In the genomic region with DNA sequence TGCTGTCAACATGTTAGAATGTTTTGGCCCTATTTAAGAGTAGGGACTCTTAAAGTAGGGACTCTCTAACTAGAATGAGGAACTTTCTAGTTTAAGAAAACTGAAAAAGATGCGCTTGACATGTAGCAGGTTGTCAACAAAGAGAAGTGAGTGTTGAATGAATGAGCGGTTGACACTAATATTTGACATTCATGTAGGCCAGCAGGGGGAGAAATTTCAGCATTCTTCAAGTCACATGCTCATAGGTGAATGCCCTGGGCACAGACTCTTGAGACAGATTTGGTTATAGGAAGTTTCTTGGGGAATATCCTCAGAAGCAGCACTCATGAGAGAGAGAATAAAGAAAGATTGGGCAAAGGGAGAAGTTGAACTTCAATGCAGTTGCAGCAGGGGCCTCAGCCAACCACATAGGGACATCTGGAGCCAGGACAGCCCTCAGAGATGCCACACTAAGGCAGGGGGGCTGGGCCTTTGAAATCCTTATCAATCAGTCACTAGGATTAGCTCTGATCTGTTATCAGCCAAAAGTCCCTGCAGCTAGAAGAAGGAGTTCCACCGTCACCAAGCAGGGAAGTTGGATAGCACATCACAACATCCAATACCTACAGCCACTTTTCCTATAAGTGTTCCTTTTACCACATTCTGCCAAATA, we compare ENCODE assay signal across 10 cellular contexts.
DNase-seq lines count a peak whose midpoint lies in the region; ATAC-seq and TF ChIP-seq lines count a peak whose summit lies in the region.
"Had no signal": no experiment of that assay in that cellular context is flagged by ENCODE, and none has a peak within 500 bp of the region (broad histone marks: within the 10 kb centered on the region; RNA-seq: fewer than 3 reads in every experiment).

No MANE protein-coding gene starts in this region.

- H3K27ac ChIP-seq in mammary epithelial cell (ENCODE audit: insufficient read depth, low read depth, low read length), result no peak overlapping the region
- H3K27ac ChIP-seq: epithelial cell of prostate had no signal

- DNase-seq in DMS53 treated with DMSO at 0.1 percent for 48 hours (lab: John Stamatoyannopoulos, UW; ENCODE audit: unreplicated experiment) (peak; percentile 44), mammary epithelial cell (peak; percentile 2), NCI-H1436 (lab: John Stamatoyannopoulos, UW) (no peak), SK-N-DZ (ENCODE audit: low spot score) (no peak)
- DNase-seq in activated CD4-positive, alpha-beta T cell treated with anti-CD3 and anti-CD28 coated beads, Interleukin-2, amount 10 ng/mL, durations not matched to agents 24 days and 14 days, result no peak
- DNase-seq in activated T-cell treated with anti-CD3 and anti-CD28 coated beads, Interleukin-2, amount 50 U/mL, for 72 hours, result no peak
- DNase-seq: stimulated activated naive CD4-positive, alpha-beta T cell treated with Interleukin-2 at 50 U/mL for 16 hours had no signal

- H3K9me3 ChIP-seq in mammary epithelial cell (replicated peaks; ENCODE audit: insufficient read depth, low read length), result peaks cover 3% of the 10 kb centered on the region

- H3K27ac Mint-ChIP-seq in activated CD4-positive, alpha-beta T cell treated with anti-CD3 and anti-CD28 coated beads, Interleukin-2, amount 10 ng/mL, durations not matched to agents 24 days and 14 days, result no peak overlapping the region
- no peak overlapping the region for H3K27ac Mint-ChIP-seq in activated T-cell treated with anti-CD3 and anti-CD28 coated beads, Interleukin-2, amount 50 U/mL, for 72 hours

- H3K9ac ChIP-seq in mammary epithelial cell (ENCODE audit: insufficient read depth, low read length), result no peak overlapping the region

- TF ChIP-seq CTCF in mammary epithelial cell (conservative IDR thresholded peaks at IDR 0.05 in 1 of 2, IDR thresholded peaks at IDR 0.05 in 1 of 2; ENCODE audit: extremely low read depth in 1 of 2, insufficient read depth in 1 of 2, low read depth in 1 of 2, low read length in 2 of 2), result no peak

- in situ Hi-C loops in mammary epithelial cell (cut with MboI; ENCODE audit: low sequenced_read_pairs in 2 of 2), result no loop called here

- 34% methylated on average over 3 of the region's 3 CpGs for WGBS in mammary epithelial cell (ENCODE audit: low coverage, missing lambda C conversion rate)

- no peaks in the 10 kb centered on the region for H3K79me2 ChIP-seq in mammary epithelial cell (ENCODE audit: insufficient read depth, low read length)

- BruUV-seq in mammary epithelial cell (replicated peaks; lab: Mats Ljungman, UMichigan), result no TSS peak

- no peaks in the 10 kb centered on the region for H3K27me3 Mint-ChIP-seq in activated CD4-positive, alpha-beta T cell treated with anti-CD3 and anti-CD28 coated beads, Interleukin-2, amount 10 ng/mL, durations not matched to agents 24 days and 14 days
- no peaks in the 10 kb centered on the region for H3K27me3 Mint-ChIP-seq in activated T-cell treated with anti-CD3 and anti-CD28 coated beads, Interleukin-2, amount 50 U/mL, for 72 hours (ENCODE audit: low read depth)

- dilution Hi-C loops in mammary epithelial cell (cut with HindIII; ENCODE audit: low sequenced_read_pairs), result no loop called here

- no peaks in the 10 kb centered on the region for H3K27me3 ChIP-seq in mammary epithelial cell (ENCODE audit: insufficient read depth, low read length)

- no peaks in the 10 kb centered on the region for H3K4me1 Mint-ChIP-seq in activated CD4-positive, alpha-beta T cell treated with anti-CD3 and anti-CD28 coated beads, Interleukin-2, amount 10 ng/mL, durations not matched to agents 24 days and 14 days
- H3K4me1 Mint-ChIP-seq in activated T-cell treated with anti-CD3 and anti-CD28 coated beads, Interleukin-2, amount 50 U/mL, for 72 hours (ENCODE audit: low read depth), result no peaks in the 10 kb centered on the region

- H3K36me3 Mint-ChIP-seq in activated CD4-positive, alpha-beta T cell treated with anti-CD3 and anti-CD28 coated beads, Interleukin-2, amount 10 ng/mL, durations not matched to agents 24 days and 14 days (ENCODE audit: low read depth), result no peaks in the 10 kb centered on the region
- H3K36me3 Mint-ChIP-seq in activated T-cell treated with anti-CD3 and anti-CD28 coated beads, Interleukin-2, amount 50 U/mL, for 72 hours (ENCODE audit: insufficient read depth in 2 of 2), result no peaks in the 10 kb centered on the region

- ATAC-seq in GM19463 (IDR thresholded peaks at IDR 0.05; ENCODE audit: unreplicated experiment), result peak; percentile 73
- peak; percentile 73 for ATAC-seq in HG03460 (IDR thresholded peaks at IDR 0.05; ENCODE audit: unreplicated experiment)
- ATAC-seq in activated T-cell treated with anti-CD3 and anti-CD28 coated beads, Interleukin-2, amount 50 U/mL, for 72 hours (replicated peaks in 1 of 2), result no peak

- H3K4me3 ChIP-seq in mammary epithelial cell (replicated peaks in 1 of 3; ENCODE audit: insufficient read depth in 1 of 3, low read depth in 2 of 3, low read length in 3 of 3), result no peak overlapping the region

- no peak overlapping the region for H3K4me2 ChIP-seq in mammary epithelial cell (ENCODE audit: insufficient read depth, low read depth, low read length)

- intact Hi-C loops in mammary epithelial cell (cut with micrococcal nuclease), result no loop called here
- intact Hi-C loops in activated CD4-positive, alpha-beta T cell treated with anti-CD3 and anti-CD28 coated beads, Interleukin-2, amount 10 ng/mL, durations not matched to agents 24 days and 14 days (cut with micrococcal nuclease), result no loop called here

- no peaks in the 10 kb centered on the region for H3K9me3 Mint-ChIP-seq in activated CD4-positive, alpha-beta T cell treated with anti-CD3 and anti-CD28 coated beads, Interleukin-2, amount 10 ng/mL, durations not matched to agents 24 days and 14 days
- H3K9me3 Mint-ChIP-seq in activated T-cell treated with anti-CD3 and anti-CD28 coated beads, Interleukin-2, amount 50 U/mL, for 72 hours, result peaks cover 1 to 5% of the 10 kb centered on the region in 2 donors

- CTCF ChIA-PET in mammary epithelial cell (lab: Charles Lee; ENCODE audit: low non-redundant PET), result no interaction called here

- H3K4me3 Mint-ChIP-seq in activated CD4-positive, alpha-beta T cell treated with anti-CD3 and anti-CD28 coated beads, Interleukin-2, amount 10 ng/mL, durations not matched to agents 24 days and 14 days, result no peak overlapping the region
- H3K4me3 Mint-ChIP-seq in activated T-cell treated with anti-CD3 and anti-CD28 coated beads, Interleukin-2, amount 50 U/mL, for 72 hours, result no peak overlapping the region

- H2AFZ ChIP-seq in mammary epithelial cell (ENCODE audit: low read depth, low read length), result no peak overlapping the region

- no peaks in the 10 kb centered on the region for H3K4me1 ChIP-seq in mammary epithelial cell (ENCODE audit: insufficient read depth, low read length)

- no peaks in the 10 kb centered on the region for H4K20me1 ChIP-seq in mammary epithelial cell (ENCODE audit: insufficient read depth, low read length)

- H3K36me3 ChIP-seq in mammary epithelial cell (ENCODE audit: insufficient read depth, low read length), result no peaks in the 10 kb centered on the region

Comparison
In these comparisons a context has a peak if more than half of its experiments do, and no peak if none do; other contexts are left out.
1. DNase-seq: peak in DMS53 treated with DMSO at 0.1 percent for 48 hours (single experiment) and mammary epithelial cell (single experiment); none in activated CD4-positive, alpha-beta T cell treated with anti-CD3 and anti-CD28 coated beads, Interleukin-2, amount 10 ng/mL, durations not matched to agents 24 days and 14 days (single experiment), activated T-cell treated with anti-CD3 and anti-CD28 coated beads, Interleukin-2, amount 50 U/mL, for 72 hours (0 of 2), NCI-H1436 (single experiment) and SK-N-DZ (single experiment).
2. ATAC-seq: peak in GM19463 (single experiment) and HG03460 (single experiment); none in activated T-cell treated with anti-CD3 and anti-CD28 coated beads, Interleukin-2, amount 50 U/mL, for 72 hours (0 of 2).